14 cellular contexts compared by ENCODE assay signal in the genomic region with DNA sequence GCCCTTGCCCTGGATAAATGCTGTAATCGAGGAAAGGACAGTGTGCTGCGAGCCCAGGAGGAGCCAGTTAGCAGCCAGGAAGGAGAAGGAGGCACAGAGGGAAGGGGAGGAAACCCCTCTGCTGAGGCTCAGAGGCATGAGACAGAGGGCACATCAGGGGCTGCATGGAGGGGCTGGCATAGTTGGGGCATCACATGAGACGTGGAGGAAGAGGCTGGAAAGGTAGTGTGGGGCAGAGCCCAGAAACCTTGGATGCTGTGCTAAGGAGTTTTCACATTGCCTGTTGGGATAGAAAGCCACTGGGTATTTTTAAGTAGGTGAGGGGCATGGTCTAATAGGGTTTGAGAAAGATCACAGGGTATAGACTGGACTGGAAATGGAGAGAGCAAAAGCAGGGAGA. TPM values are rescaled to one million over a fixed set of nuclear protein-coding genes. Genes with fewer than 3 reads are reported as not detected.
DNase-seq lines count a peak whose midpoint lies in the region; ATAC-seq and TF ChIP-seq lines count a peak whose summit lies in the region.
"Had no signal": no experiment of that assay in that cellular context is flagged by ENCODE, and none has a peak within 500 bp of the region (broad histone marks: within the 10 kb centered on the region; RNA-seq: fewer than 3 reads in every experiment).

No MANE protein-coding gene starts in this region.

- H3K4me1 ChIP-seq in ACC112 (ENCODE audit: control insufficient read depth, insufficient read depth, low read length, unreplicated experiment) (peaks cover 31% of the 10 kb centered on the region), Peyer's patch (peaks cover 0 to 25% (median 7%) of the 10 kb centered on the region in 4 donors), esophagus squamous epithelium (peaks cover 5 to 35% (median 17%) of the 10 kb centered on the region in 3 donors)

- H3K27ac ChIP-seq in ACC112 (ENCODE audit: low read depth, low read length) (peak overlapping the region; percentile 31), Peyer's patch (peak overlapping the region in 3 of 4 donors; percentile 37 to 68 (median 63)), esophagus squamous epithelium (peak overlapping the region in 3 of 4 donors; percentile 62 to 74 (median 63)), skin epidermis (peak overlapping the region in 18 of 21 experiments; percentile 1 to 79 (median 48))

- H3K9me3 ChIP-seq in Peyer's patch, result no peaks in the 10 kb centered on the region
- H3K9me3 ChIP-seq in esophagus squamous epithelium, result no peaks in the 10 kb centered on the region

- DNase-seq in Peyer's patch, result no peak
- DNase-seq in esophagus squamous epithelium (lab: John Stamatoyannopoulos, UW), result no peak
- DNase-seq in activated CD4-positive, alpha-beta T cell treated with anti-CD3 and anti-CD28 coated beads, Interleukin-2, amount 50 U/mL, for 48 hours, result no peak
- DNase-seq in NCI-H2107 treated with DMSO at 0.1 percent for 48 hours (lab: John Stamatoyannopoulos, UW; ENCODE audit: unreplicated experiment), result no peak
- DNase-seq in NCI-H82 (lab: John Stamatoyannopoulos, UW), result no peak
- DNase-seq: activated CD4-positive, alpha-beta T cell treated with anti-CD3 and anti-CD28 coated beads for 4 hours; activated T-cell treated with anti-CD3 and anti-CD28 coated beads, Interleukin-2, amount 50 U/mL, for 4 hours; effector CD4-positive, alpha-beta T cell; NCI-H2081 treated with DMSO at 0.1 percent for 48 hours; SHP77; stimulated activated naive CD4-positive, alpha-beta T cell had no signal

- TF ChIP-seq CTCF in Peyer's patch (IDR thresholded peaks at IDR 0.05) (no peak), esophagus squamous epithelium (IDR thresholded peaks at IDR 0.05) (no peak)

- H3K27me3 ChIP-seq in ACC112 (ENCODE audit: insufficient read depth, low read length), result no peaks in the 10 kb centered on the region
- no peaks in the 10 kb centered on the region for H3K27me3 ChIP-seq in Peyer's patch
- H3K27me3 ChIP-seq in esophagus squamous epithelium, result no peaks in the 10 kb centered on the region

- H3K4me3 ChIP-seq in ACC112 (ENCODE audit: low read depth, low read length), result peak overlapping the region; percentile 60; the same call in 1 of the 2 replicates
- no peak overlapping the region for H3K4me3 ChIP-seq in Peyer's patch
- H3K4me3 ChIP-seq in esophagus squamous epithelium, result no peak overlapping the region
- H3K4me3 ChIP-seq in skin epidermis, result no peak overlapping the region

- intact Hi-C loops in esophagus squamous epithelium (cut with DNase I), result no loop called here

- H3K79me2 ChIP-seq in ACC112 (ENCODE audit: control insufficient read depth, insufficient read depth, low read length, unreplicated experiment), result no peaks in the 10 kb centered on the region

- TF ChIP-seq POLR2A in Peyer's patch (IDR thresholded peaks at IDR 0.05) (no peak), esophagus squamous epithelium (IDR thresholded peaks at IDR 0.05) (no peak)

- ATAC-seq in GM18517 (IDR thresholded peaks at IDR 0.05; ENCODE audit: unreplicated experiment), result no peak

- peak overlapping the region; percentile 57 for H2AFZ ChIP-seq in ACC112 (ENCODE audit: low read length, unreplicated experiment)

- no peaks in the 10 kb centered on the region for H3K36me3 ChIP-seq in ACC112 (ENCODE audit: insufficient read depth, low read length)
- no peaks in the 10 kb centered on the region for H3K36me3 ChIP-seq in Peyer's patch
- H3K36me3 ChIP-seq in esophagus squamous epithelium, result no peaks in the 10 kb centered on the region

- WGBS in esophagus squamous epithelium, 2 donors, result 73 to 78% methylated on average over 2 of the region's 3 CpGs

RNA-seq across cellular contexts. Expression of gene ANGPTL2, which starts 32.9 kb away (rescaled TPM):
- total RNA-seq in Peyer's patch, result 10 to 100 TPM in 3 of 4 donors, 1 to 10 TPM in 1; 2.8 to 14.0 (median 11.3) TPM
- 10 to 100 TPM in 1 of 4 donors, 1 to 10 TPM in 3; 2.4 to 24.6 (median 7.6) TPM for total RNA-seq in esophagus squamous epithelium
